ENCODE assay signal across 8 cellular contexts in genomic region chr11:12963789-12964536, GRCh38. TPM values are rescaled to one million over a fixed set of nuclear protein-coding genes. Genes with fewer than 3 reads are reported as not detected.
DNase-seq lines count a peak whose midpoint lies in the region; ATAC-seq, FAIRE-seq and TF ChIP-seq lines count a peak whose summit lies in the region.

No MANE protein-coding gene starts in this region.

- H3K27me3 ChIP-seq in HepG2 (ENCODE audit: control insufficient read depth in 1 of 2, insufficient read depth in 2 of 2, low read length in 2 of 2): peaks cover 0 to 5% of the 10 kb centered on the region in 2 experiments; a peak in 1 of 5 replicates

- ATAC-seq in HG02798 (IDR thresholded peaks at IDR 0.05; ENCODE audit: poor library complexity, unreplicated experiment): peak; percentile 83
- ATAC-seq in HepG2: peak; percentile 96

- no peaks in the 10 kb centered on the region for H3K9me3 ChIP-seq in HepG2 (ENCODE audit: low read length)

- H2AFZ ChIP-seq in HepG2 (ENCODE audit: low read length): no peak overlapping the region

- peak; percentile 42 for FAIRE-seq in HepG2 (lab: Jason Lieb, UNC)

- WGBS in HepG2 (ENCODE audit: low lambda C conversion rate): 6% methylated on average over 13 of the region's 13 CpGs

- peak; percentile 94 for TF ChIP-seq RAD21 in HepG2 (CRISPR knock-in tag; IDR thresholded peaks at IDR 0.05)

- in situ Hi-C loops in HepG2 (cut with HindIII; ENCODE audit: extremely low pct_ligation_motif_present, low pct_unique_long_range_greater_than_20kb): loop anchor here (10.0 kb wide), 2 partner anchors 221 to 381 kb away; no protein-coding TSS in a partner anchor

- H3K79me2 ChIP-seq in HepG2 (ENCODE audit: insufficient read depth, low read length): no peaks in the 10 kb centered on the region

- intact Hi-C loops in HepG2 (cut with micrococcal nuclease; ENCODE audit: unreplicated experiment): loop anchor here (1.0 kb wide), 4 partner anchors 150 to 275 kb away; no protein-coding TSS in a partner anchor

- H4K20me1 ChIP-seq in HepG2 (ENCODE audit: insufficient read depth, low read length): no peaks in the 10 kb centered on the region

- peak; percentile 40 for DNase-seq in NK-92 treated with Interleukin-12 subunit alpha and Interleukin-12 subunit beta, amount 100 ng/mL, for 24 hours (lab: John Stamatoyannopoulos, UW)
- DNase-seq in NK-92 (lab: John Stamatoyannopoulos, UW; ENCODE audit: unreplicated experiment): no peak
- DNase-seq in NCI-H2107 (lab: John Stamatoyannopoulos, UW): peak; percentile 66
- DNase-seq in activated CD4-positive, CD25-positive, alpha-beta regulatory T cell treated with anti-CD3 and anti-CD28 coated beads, Interleukin-2, amount 50 U/mL, for 72 hours: peak; percentile 62
- peak; percentile 48 for DNase-seq in cerebellar cortex (ENCODE audit: low spot score)
- DNase-seq in HepG2 (ENCODE audit: low spot score): peak; percentile 60
- DNase-seq in stimulated activated CD4-positive, alpha-beta T cell treated with anti-CD3 and anti-CD28 coated beads, TNF-alpha, amount 100 ng/mL, for 1 hour (ENCODE audit: low read depth in 3 of 3, low spot score in 1 of 3): peak; percentile 6 to 38 (median 14)

- no peak for TF ChIP-seq POLR2A in HepG2 (IDR thresholded peaks at IDR 0.05; ENCODE audit: insufficient read depth in 1 of 2, low read depth in 2 of 2, low read length in 2 of 2)

- H3K4me2 ChIP-seq in HepG2 (ENCODE audit: low read depth, low read length): peak overlapping the region; percentile 40

- peak; percentile 95 for TF ChIP-seq CTCF in HepG2 (CRISPR knock-in tag; IDR thresholded peaks at IDR 0.05)

- H3K4me1 ChIP-seq in HepG2 (ENCODE audit: insufficient read depth, low read length): 0 out of 2 replicates have a peak, but pooled peaks cover 10% of the 10 kb centered on the region

- CTCF ChIA-PET in HepG2 (lab: Yijun Ruan, JAX; ENCODE audit: low intra/inter-chr PET ratio, low total read pairs): interaction anchor here (1.3 to 3.6 kb wide), 5 partner anchors 49 to 275 kb away, joined by 3 to 42 read pairs (median 11); no protein-coding TSS in a partner anchor

- POLR2A ChIA-PET in HepG2 (lab: Yijun Ruan, JAX): interaction anchor here (0.8 kb wide), 1 partner anchor 177 kb away, joined by 4 read pairs; no protein-coding TSS in a partner anchor

- no peak overlapping the region for H3K4me3 ChIP-seq in HepG2 (replicated peaks in 1 of 3; ENCODE audit: insufficient read depth in 1 of 3, low read depth in 2 of 3, low read length in 3 of 3)

- H3K27ac ChIP-seq in HepG2 (ENCODE audit: extremely low read length, insufficient read depth, low read length): no peak overlapping the region

- BruUV-seq in HepG2 (replicated peaks; lab: Mats Ljungman, UMichigan): no TSS peak

- no peaks in the 10 kb centered on the region for H3K36me3 ChIP-seq in HepG2 (replicated peaks in 1 of 2; ENCODE audit: control insufficient read depth in 1 of 2, insufficient read depth in 2 of 2, low read length in 2 of 2)

- H3K9ac ChIP-seq in HepG2 (ENCODE audit: insufficient read depth, low read depth, low read length): no peak overlapping the region

- TF ChIP-seq EP300 in HepG2 (IDR thresholded peaks at IDR 0.05; ENCODE audit: low read depth in 2 of 2, low read length in 2 of 2) (no peak), HepG2 (CRISPR knock-in tag; IDR thresholded peaks at IDR 0.05; ENCODE audit: borderline replicate concordance) (no peak)

TF ChIP-seq in HepG2, 621 proteins besides CTCF, POLR2A, EP300 and RAD21 (continues in another document):
- TF ChIP-seq ARID4A (CRISPR knock-in tag; IDR thresholded peaks at IDR 0.05; ENCODE audit: borderline replicate concordance) (peak; percentile 21; the same call in 1 of the 2 replicates), NR2F2 (IDR thresholded peaks at IDR 0.05; ENCODE audit: borderline replicate concordance, low read depth) (peak; percentile 23; the same call in 1 of the 2 replicates), NFIC (IDR thresholded peaks at IDR 0.05; ENCODE audit: low read length) (no peak), PHF8 (CRISPR knock-in tag; IDR thresholded peaks at IDR 0.05) (peak; percentile 39; the same call in 1 of the 2 replicates), IKZF5 (CRISPR knock-in tag; IDR thresholded peaks at IDR 0.05) (0 out of 2 replicates have a peak, but pooled peaks have one; percentile 30), ZSCAN31 (CRISPR knock-in tag; IDR thresholded peaks at IDR 0.05; ENCODE audit: low read depth) (peak; percentile 28; the same call in 1 of the 2 replicates), KDM2A (CRISPR knock-in tag; IDR thresholded peaks at IDR 0.05; ENCODE audit: borderline replicate concordance, low read depth) (peak; percentile 48; the same call in 1 of the 2 replicates), HOXA5 (CRISPR knock-in tag; IDR thresholded peaks at IDR 0.05) (peak; percentile 57; the same call in 1 of the 2 replicates), NR2C2 (CRISPR knock-in tag; IDR thresholded peaks at IDR 0.05; ENCODE audit: borderline replicate concordance) (no peak), ZNF501 (CRISPR knock-in tag; IDR thresholded peaks at IDR 0.05) (peak; percentile 26; the same call in 1 of the 2 replicates), GABPB1 (CRISPR knock-in tag; IDR thresholded peaks at IDR 0.05) (no peak), SIX1 (CRISPR knock-in tag; IDR thresholded peaks at IDR 0.05; ENCODE audit: borderline replicate concordance) (no peak), RXRB (CRISPR knock-in tag; IDR thresholded peaks at IDR 0.05; ENCODE audit: borderline replicate concordance) (0 out of 2 replicates have a peak, but pooled peaks have one; percentile 21), ZNF124 (CRISPR knock-in tag; IDR thresholded peaks at IDR 0.05) (no peak), ZNF883 (CRISPR knock-in tag; IDR thresholded peaks at IDR 0.05; ENCODE audit: not compliant biosample characterization) (no peak)

RNA-seq across cellular contexts. Expression of gene RASSF10, which starts 45.2 kb away (rescaled TPM):
- not detected in 2 replicates for total RNA-seq in HepG2 (2016; rRNA removed; fragmentation: Illumina TruSeq; extraction: Trizol)
- total RNA-seq in HepG2 (2016; cell fraction: cytosol; rRNA removed; fragmentation: Illumina TruSeq; extraction: Trizol; ENCODE audit: low read depth): not detected in 2 replicates
- not detected in 2 replicates for total RNA-seq in HepG2 (2016; cell fraction: insoluble cytoplasmic fraction; rRNA removed; fragmentation: Illumina TruSeq; extraction: Trizol)
- not detected in 2 replicates for total RNA-seq in HepG2 (2016; cell fraction: membrane; rRNA removed; fragmentation: Illumina TruSeq; extraction: Trizol)
- total RNA-seq in HepG2 (2016; cell fraction: nucleus; rRNA removed; fragmentation: Illumina TruSeq; extraction: Trizol): not detected in 2 replicates
- not detected in 2 replicates for polyA plus RNA-seq in HepG2 (2011; rRNA removed)
- polyA plus RNA-seq in HepG2 (2011; cell fraction: cytosol; rRNA removed): not detected in 2 replicates
- polyA plus RNA-seq in HepG2 (2011; cell fraction: nucleus; rRNA removed): not detected in 2 replicates
- not detected in 2 replicates for polyA plus RNA-seq in HepG2 (2012)
- polyA plus RNA-seq in HepG2 (2016; cell fraction: cytosol; fragmentation: Illumina TruSeq; extraction: Trizol; ENCODE audit: low read depth): not detected in 2 replicates
- polyA plus RNA-seq in HepG2 (2016; cell fraction: insoluble cytoplasmic fraction; fragmentation: Illumina TruSeq; extraction: Trizol; ENCODE audit: low read depth): not detected in 2 replicates
- not detected in 2 replicates for polyA plus RNA-seq in HepG2 (2016; cell fraction: membrane; fragmentation: Illumina TruSeq; extraction: Trizol; ENCODE audit: low read depth)
- not detected in 2 replicates for polyA plus RNA-seq in HepG2 (2016; cell fraction: nucleus; fragmentation: Illumina TruSeq; extraction: Trizol; ENCODE audit: insufficient read depth, low read depth)
- not detected in 2 replicates for polyA minus RNA-seq in HepG2 (2011; rRNA and poly(A)+ RNA removed; ENCODE audit: low replicate concordance)
- not detected in 2 replicates for polyA minus RNA-seq in HepG2 (2011; cell fraction: cytosol; rRNA and poly(A)+ RNA removed)
- not detected in 2 replicates for polyA minus RNA-seq in HepG2 (2011; cell fraction: nucleus; rRNA and poly(A)+ RNA removed)
